In the genomic region with DNA sequence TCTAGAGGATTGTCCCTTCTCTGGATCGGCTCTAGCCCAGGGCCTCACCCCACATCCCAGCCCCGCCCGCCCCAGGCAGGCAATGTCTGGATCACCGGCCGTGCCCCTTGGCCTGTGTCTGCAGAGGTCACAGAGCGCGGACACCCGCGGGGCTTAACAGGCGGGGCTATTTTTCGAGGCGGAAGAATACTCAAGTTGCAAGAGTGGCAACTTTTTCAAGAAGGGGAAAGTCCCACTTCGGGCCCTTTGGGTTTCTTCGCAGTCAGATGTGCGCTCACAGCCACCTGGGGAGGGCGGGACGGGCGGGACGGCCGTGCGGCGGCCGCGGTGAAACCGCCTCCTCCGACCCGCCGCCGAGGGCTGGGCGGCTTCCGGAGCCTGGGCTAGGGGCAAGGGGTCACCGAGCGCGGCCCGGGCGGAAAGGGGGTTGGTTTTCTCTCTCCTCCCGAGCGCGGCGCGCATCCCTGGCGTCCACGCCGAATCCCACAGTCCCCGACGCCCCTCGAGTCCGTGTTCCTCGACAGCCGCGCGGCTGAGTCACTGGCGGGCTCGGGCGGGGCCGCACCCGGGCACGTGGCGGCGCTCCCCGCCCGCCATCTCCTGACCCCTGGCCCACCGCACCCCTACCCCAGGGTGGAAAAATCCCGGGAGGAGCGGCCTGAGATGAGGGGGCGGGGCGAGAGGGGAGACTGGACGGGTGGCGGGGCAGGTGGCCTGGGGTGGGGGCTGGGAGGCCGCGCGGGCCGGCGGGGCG, we compare ENCODE assay signal across 8 cellular contexts. TPM values are rescaled to one million over a fixed set of nuclear protein-coding genes. Genes with fewer than 3 reads are reported as not detected.
A peak's percentile ranks its signal among the peaks of the same experiment; 100 is the strongest.
DNase-seq lines count a peak whose midpoint lies in the region; ATAC-seq and TF ChIP-seq lines count a peak whose summit lies in the region.

No MANE protein-coding gene starts in this region.

- H3K36me3 ChIP-seq in endodermal cell (ENCODE audit: control insufficient read depth, insufficient read depth, low read length), result peaks cover 30% of the 10 kb centered on the region

- 0% methylated on average over 13 to 65 of the region's 75 CpGs for WGBS in endodermal cell (ENCODE audit: insufficient coverage in 1 of 2, insufficient read length in 1 of 2), 2 experiments

- no peaks in the 10 kb centered on the region for H3K27me3 ChIP-seq in endodermal cell (ENCODE audit: control insufficient read depth, insufficient read depth, low read length, poor library complexity, severe bottlenecking)

- peak overlapping the region; percentile 91 for H3K4me3 ChIP-seq in endodermal cell (ENCODE audit: low read length)

- H3K4me3 Mint-ChIP-seq in activated CD8-positive, alpha-beta memory T cell treated with anti-CD3 and anti-CD28 coated beads, Interleukin-2, amount 10 ng/mL, durations not matched to agents 7 days and 5 days, result peak overlapping the region; percentile 98
- peak overlapping the region; percentile 93 for H3K4me3 Mint-ChIP-seq in endodermal cell

- H3K36me3 Mint-ChIP-seq in activated CD8-positive, alpha-beta memory T cell treated with anti-CD3 and anti-CD28 coated beads, Interleukin-2, amount 10 ng/mL, durations not matched to agents 7 days and 5 days, result peaks cover 29% of the 10 kb centered on the region
- H3K36me3 Mint-ChIP-seq in endodermal cell (ENCODE audit: low read depth), result peaks cover 23% of the 10 kb centered on the region

- CTCF ChIA-PET in activated CD8-positive, alpha-beta memory T cell treated with anti-CD3 and anti-CD28 coated beads, Interleukin-2, amount 10 ng/mL, durations not matched to agents 7 days and 5 days (lab: Charles Lee), result interaction anchor here (1.0 to 4.5 kb wide), 5 partner anchors 10 to 49 kb away, joined by 4 to 34 read pairs (median 8); partner anchors contain the start of genes RNF167, SLC25A11 and SPAG7

- H3K27ac ChIP-seq in endodermal cell (ENCODE audit: low read depth, low read length), result peak overlapping the region; percentile 96

- H3K9me3 ChIP-seq in endodermal cell (ENCODE audit: control insufficient read depth, low read length), result no peaks in the 10 kb centered on the region

- peak; percentile 87 for DNase-seq in GM13976 (ENCODE audit: low spot score)
- DNase-seq in NCI-H748 (lab: John Stamatoyannopoulos, UW; ENCODE audit: unreplicated experiment), result peak; percentile 88
- DNase-seq in activated CD8-positive, alpha-beta memory T cell treated with anti-CD3 and anti-CD28 coated beads, Interleukin-2, amount 10 ng/mL, durations not matched to agents 7 days and 5 days, result no peak
- DNase-seq in endodermal cell, result peak; percentile 94
- peak; percentile 93 for DNase-seq in mesenteric fat pad (ENCODE audit: low spot score)
- peak; percentile 66 to 79 for DNase-seq in stimulated activated CD8-positive, alpha-beta memory T cell treated with anti-CD3 and anti-CD28 coated beads, Interleukin-2, amount 100 ng/mL, for 48 hours (ENCODE audit: low read depth in 2 of 2)

- H3K27ac Mint-ChIP-seq in activated CD8-positive, alpha-beta memory T cell treated with anti-CD3 and anti-CD28 coated beads, Interleukin-2, amount 10 ng/mL, durations not matched to agents 7 days and 5 days, result peak overlapping the region; percentile 83
- H3K27ac Mint-ChIP-seq in endodermal cell, result peak overlapping the region; percentile 90

- in situ Hi-C loops in GM13976 (cut with MboI; ENCODE audit: low sequenced_read_pairs, unreplicated experiment), result no loop called here

- H3K9me3 Mint-ChIP-seq in activated CD8-positive, alpha-beta memory T cell treated with anti-CD3 and anti-CD28 coated beads, Interleukin-2, amount 10 ng/mL, durations not matched to agents 7 days and 5 days (ENCODE audit: low read depth), result no peaks in the 10 kb centered on the region
- H3K9me3 Mint-ChIP-seq in endodermal cell, result no peaks in the 10 kb centered on the region

- TF ChIP-seq CTCF in GM13976 (IDR thresholded peaks at IDR 0.05; ENCODE audit: borderline replicate concordance, control extremely low read depth, extremely low read depth, insufficient read depth, missing control alignments), result no peak
- no peak for TF ChIP-seq CTCF in endodermal cell (conservative IDR thresholded peaks at IDR 0.05)

- no peaks in the 10 kb centered on the region for H3K27me3 Mint-ChIP-seq in activated CD8-positive, alpha-beta memory T cell treated with anti-CD3 and anti-CD28 coated beads, Interleukin-2, amount 10 ng/mL, durations not matched to agents 7 days and 5 days
- no peaks in the 10 kb centered on the region for H3K27me3 Mint-ChIP-seq in endodermal cell (ENCODE audit: insufficient read depth)

- peak overlapping the region; percentile 85 for H3K9ac ChIP-seq in endodermal cell (ENCODE audit: extremely low read depth, low read length, poor library complexity, severe bottlenecking)

- peaks cover 19% of the 10 kb centered on the region for H3K4me1 ChIP-seq in endodermal cell (ENCODE audit: control insufficient read depth, insufficient read depth, low read length)

- ATAC-seq in HG02642 (IDR thresholded peaks at IDR 0.05; ENCODE audit: poor library complexity, unreplicated experiment), result peak; percentile 26
- peak; percentile 27 for ATAC-seq in activated CD8-positive, alpha-beta memory T cell treated with anti-CD3 and anti-CD28 coated beads, Interleukin-2, amount 10 ng/mL, durations not matched to agents 7 days and 5 days
- no peak for ATAC-seq in HG03565 (IDR thresholded peaks at IDR 0.05; ENCODE audit: unreplicated experiment)

- peaks cover 33% of the 10 kb centered on the region for H3K4me1 Mint-ChIP-seq in activated CD8-positive, alpha-beta memory T cell treated with anti-CD3 and anti-CD28 coated beads, Interleukin-2, amount 10 ng/mL, durations not matched to agents 7 days and 5 days
- H3K4me1 Mint-ChIP-seq in endodermal cell, result peaks cover 33% of the 10 kb centered on the region

RNA-seq across cellular contexts. Expression of gene PFN1, which starts 1.2 kb away (rescaled TPM):
- 1,000 to 10,000 TPM; 2,029 to 2,329 TPM for total RNA-seq in activated CD8-positive, alpha-beta memory T cell treated with anti-CD3 and anti-CD28 coated beads, Interleukin-2, amount 10 ng/mL, durations not matched to agents 7 days and 5 days
- total RNA-seq in endodermal cell (100 to 1,000 TPM; 880 to 935 TPM), mesenteric fat pad (575 TPM)
- polyA plus RNA-seq in endodermal cell (2013, experiment 1 of 2), result 762 TPM
- polyA plus RNA-seq in endodermal cell (2013, experiment 2 of 2), result 742 TPM

RNA-seq across cellular contexts. Expression of gene ENO3, which starts 1.4 kb away (rescaled TPM):
- total RNA-seq in activated CD8-positive, alpha-beta memory T cell treated with anti-CD3 and anti-CD28 coated beads, Interleukin-2, amount 10 ng/mL, durations not matched to agents 7 days and 5 days, result 10 to 100 TPM; 27.7 to 30.8 TPM
- total RNA-seq in endodermal cell (10 to 100 TPM; 34.1 to 53.6 TPM), mesenteric fat pad (4.0 TPM)
- polyA plus RNA-seq in endodermal cell (2013, experiment 1 of 2), result 57.3 TPM
- 57.5 TPM for polyA plus RNA-seq in endodermal cell (2013, experiment 2 of 2)

RNA-seq across cellular contexts. Expression of gene RNF167, which starts 9.4 kb away (rescaled TPM):
- total RNA-seq in activated CD8-positive, alpha-beta memory T cell treated with anti-CD3 and anti-CD28 coated beads, Interleukin-2, amount 10 ng/mL, durations not matched to agents 7 days and 5 days, result 100 to 1,000 TPM; 226 to 273 TPM
- 100 to 1,000 TPM; 120 to 123 TPM for total RNA-seq in endodermal cell
- 106 TPM for polyA plus RNA-seq in endodermal cell (2013, experiment 1 of 2)
- 87.5 TPM for polyA plus RNA-seq in endodermal cell (2013, experiment 2 of 2)
- total RNA-seq in mesenteric fat pad, result 63.3 TPM

RNA-seq across cellular contexts. Expression of gene SLC25A11, which starts 9.7 kb away (rescaled TPM):
- 10 to 100 TPM; 82.3 to 84.6 TPM for total RNA-seq in activated CD8-positive, alpha-beta memory T cell treated with anti-CD3 and anti-CD28 coated beads, Interleukin-2, amount 10 ng/mL, durations not matched to agents 7 days and 5 days
- total RNA-seq in endodermal cell (10 to 100 TPM; 59.9 to 76.9 TPM), mesenteric fat pad (50.0 TPM)
- polyA plus RNA-seq in endodermal cell (2013, experiment 1 of 2), result 63.1 TPM
- 59.5 TPM for polyA plus RNA-seq in endodermal cell (2013, experiment 2 of 2)

RNA-seq across cellular contexts. Expression of gene GP1BA, which starts 17.4 kb away (rescaled TPM):
- not detected for total RNA-seq in activated CD8-positive, alpha-beta memory T cell treated with anti-CD3 and anti-CD28 coated beads, Interleukin-2, amount 10 ng/mL, durations not matched to agents 7 days and 5 days
- not detected for total RNA-seq in endodermal cell
- polyA plus RNA-seq in endodermal cell (2013, experiment 1 of 2), result not detected
- polyA plus RNA-seq in endodermal cell (2013, experiment 2 of 2), result not detected
- total RNA-seq in mesenteric fat pad, result not detected
